ENCODE assay signal across 21 cellular contexts in the genomic region with DNA sequence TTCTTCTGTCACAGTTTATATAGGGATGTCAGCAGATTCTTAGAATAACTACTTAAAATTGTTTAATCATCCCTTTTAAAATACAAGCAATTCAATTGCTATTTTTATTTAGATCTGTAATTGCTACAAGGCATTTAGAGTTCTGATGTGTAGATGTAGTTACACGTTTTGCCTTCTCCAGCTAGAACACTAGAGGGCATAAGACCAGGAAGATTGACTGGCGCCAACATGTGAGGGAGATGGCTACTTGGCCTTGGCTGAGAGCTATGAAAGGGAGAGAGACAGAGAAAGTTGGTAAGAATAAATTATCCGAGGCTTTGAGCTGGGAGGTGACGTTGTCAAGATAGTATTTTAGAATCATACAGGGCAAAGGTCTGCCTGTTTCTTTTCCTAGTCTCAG.
DNase-seq lines count a peak whose midpoint lies in the region; ATAC-seq, FAIRE-seq and TF ChIP-seq lines count a peak whose summit lies in the region.
"Had no signal": no experiment of that assay in that cellular context is flagged by ENCODE, and none has a peak within 500 bp of the region (broad histone marks: within the 10 kb centered on the region; RNA-seq: fewer than 3 reads in every experiment).

No MANE protein-coding gene starts in this region.

- H3K4ac ChIP-seq in mesenchymal stem cell (ENCODE audit: low read depth in 1 of 2, low read length in 2 of 2), result no peak overlapping the region

- ATAC-seq in foreskin keratinocyte (no peak), HG03108 (IDR thresholded peaks at IDR 0.05; ENCODE audit: unreplicated experiment) (no peak)
- ATAC-seq: GM12878 had no signal

- peak; percentile 38 for TF ChIP-seq CTCF in OCI-LY3 (IDR thresholded peaks at IDR 0.05; ENCODE audit: low read depth, low read length)
- peak; percentile 12 for TF ChIP-seq CTCF in foreskin keratinocyte (conservative IDR thresholded peaks at IDR 0.05)

- no peak overlapping the region for H2BK120ac ChIP-seq in mesenchymal stem cell (ENCODE audit: low read depth, low read length)

- H2BK12ac ChIP-seq in mesenchymal stem cell (ENCODE audit: low read length in 2 of 2), result no peak overlapping the region

- no peak overlapping the region for H3K14ac ChIP-seq in mesenchymal stem cell (ENCODE audit: low read length in 2 of 2)

- POLR2A ChIA-PET in HEK293T (lab: Yijun Ruan, JAX), result no interaction called here

- no peak overlapping the region for H2BK5ac ChIP-seq in mesenchymal stem cell (ENCODE audit: low read depth, low read length, poor library complexity, severe bottlenecking)

- DNase-seq in DMS 273 (lab: John Stamatoyannopoulos, UW; ENCODE audit: unreplicated experiment), result peak; percentile 27
- DNase-seq in HEK293T (ENCODE audit: extremely low spot score), result peak; percentile 7
- no peak for DNase-seq in foreskin keratinocyte
- DNase-seq in mesenchymal stem cell, result no peak
- no peak for DNase-seq in frontal cortex (ENCODE audit: low spot score in 2 of 2)
- DNase-seq in NCI-H2196 treated with DMSO at 0.1 percent for 48 hours (lab: John Stamatoyannopoulos, UW; ENCODE audit: unreplicated experiment), result no peak
- DNase-seq: esophagus squamous epithelium; glutamatergic neuron; HFFc6; NCI-H1694; NCI-H345; stimulated activated CD4-positive, alpha-beta T cell treated with anti-CD3 and anti-CD28 coated beads, Interleukin-4, amount 100 ng/mL, for 24 hours; substantia nigra; T1000 had no signal

- no peak overlapping the region for H4K8ac ChIP-seq in mesenchymal stem cell (ENCODE audit: low read length)

- no peaks in the 10 kb centered on the region for H4K20me1 ChIP-seq in OCI-LY3 (ENCODE audit: insufficient read depth, low read length)

- FAIRE-seq in frontal cortex (lab: Jason Lieb, UNC), result no peak
- FAIRE-seq: GM12878, islet of Langerhans had no signal

- H3K79me2 ChIP-seq in OCI-LY3 (ENCODE audit: low read length), result no peaks in the 10 kb centered on the region

- H3K4me3 ChIP-seq in OCI-LY3 (ENCODE audit: low read length) (no peak overlapping the region), mesenchymal stem cell (ENCODE audit: insufficient read depth in 1 of 2, low read depth in 1 of 2, low read length in 2 of 2) (no peak overlapping the region)
- H3K4me3 ChIP-seq: esophagus squamous epithelium, GM12878, prostate gland, skin epidermis, vagina had no signal

- H3K23ac ChIP-seq in mesenchymal stem cell (ENCODE audit: low read length in 2 of 2), result no peak overlapping the region

- H3K9ac ChIP-seq in OCI-LY3 (ENCODE audit: low read length) (no peak overlapping the region), mesenchymal stem cell (ENCODE audit: low read length) (no peak overlapping the region)

- 24% methylated on average over 2 of the region's 4 CpGs for WGBS in mesenchymal stem cell

- H3K9me3 ChIP-seq in OCI-LY3 (ENCODE audit: insufficient read depth, low read length) (no peaks in the 10 kb centered on the region), mesenchymal stem cell (ENCODE audit: control insufficient read depth, low read length) (peaks cover 13% of the 10 kb centered on the region)
- H3K9me3 ChIP-seq: esophagus squamous epithelium, prostate gland, vagina had no signal

- no peak overlapping the region for H4K91ac ChIP-seq in mesenchymal stem cell (ENCODE audit: low read length)

- no peak overlapping the region for H3K27ac ChIP-seq in OCI-LY3 (ENCODE audit: low read length)
- H3K27ac ChIP-seq in foreskin keratinocyte, result no peak overlapping the region
- H3K27ac ChIP-seq in mesenchymal stem cell (ENCODE audit: low read length, poor library complexity, severe bottlenecking), result no peak overlapping the region
- H3K27ac ChIP-seq: esophagus squamous epithelium, prostate gland, skin epidermis, vagina had no signal

- H2AFZ ChIP-seq in OCI-LY3 (ENCODE audit: low read depth, low read length), result no peak overlapping the region
- H2AFZ ChIP-seq in mesenchymal stem cell (ENCODE audit: low read depth, low read length), result no peak overlapping the region

- CTCF ChIA-PET in HEK293T (lab: Yijun Ruan, JAX), result no interaction called here

- H3K18ac ChIP-seq in mesenchymal stem cell (ENCODE audit: low read depth in 1 of 2, low read length in 2 of 2), result no peak overlapping the region

- H3K36me3 ChIP-seq in OCI-LY3 (replicated peaks; ENCODE audit: low read depth, low read length) (no peaks in the 10 kb centered on the region), mesenchymal stem cell (ENCODE audit: control insufficient read depth in 1 of 2, insufficient read depth in 2 of 2, low read depth in 1 of 2, low read length in 2 of 2) (no peaks in the 10 kb centered on the region)
- H3K36me3 ChIP-seq: esophagus squamous epithelium, prostate gland, vagina had no signal

- no peak overlapping the region for H2AK5ac ChIP-seq in mesenchymal stem cell (ENCODE audit: low read length, severe bottlenecking)

- no peak overlapping the region for H3K4me2 ChIP-seq in OCI-LY3 (ENCODE audit: low read length)
- no peak overlapping the region for H3K4me2 ChIP-seq in mesenchymal stem cell (ENCODE audit: low read length, poor library complexity, severe bottlenecking)

- no peaks in the 10 kb centered on the region for H3K27me3 ChIP-seq in OCI-LY3 (ENCODE audit: low read depth, low read length)
- H3K27me3 ChIP-seq in foreskin keratinocyte, result no peaks in the 10 kb centered on the region
- H3K27me3 ChIP-seq in mesenchymal stem cell (ENCODE audit: control insufficient read depth in 1 of 2, insufficient read depth in 1 of 2, low read length in 2 of 2), result no peaks in the 10 kb centered on the region
- H3K27me3 ChIP-seq: esophagus squamous epithelium, vagina had no signal

- no peaks in the 10 kb centered on the region for H3K4me1 ChIP-seq in OCI-LY3 (ENCODE audit: low read length)
- no peaks in the 10 kb centered on the region for H3K4me1 ChIP-seq in foreskin keratinocyte
- H3K4me1 ChIP-seq in mesenchymal stem cell (ENCODE audit: control insufficient read depth, insufficient read depth, low read depth, low read length), result no peaks in the 10 kb centered on the region
- H3K4me1 ChIP-seq: esophagus squamous epithelium, prostate gland, vagina had no signal

- no peak overlapping the region for H2BK15ac ChIP-seq in mesenchymal stem cell (ENCODE audit: low read depth, poor library complexity, severe bottlenecking)

- H3K79me1 ChIP-seq in mesenchymal stem cell (replicated peaks; ENCODE audit: low read length, poor library complexity, severe bottlenecking), result no peaks in the 10 kb centered on the region

TF ChIP-seq in HEK293T, 16 proteins besides CTCF, POLR2A, EP300 and RAD21:
- TF ChIP-seq, protein P1, sequence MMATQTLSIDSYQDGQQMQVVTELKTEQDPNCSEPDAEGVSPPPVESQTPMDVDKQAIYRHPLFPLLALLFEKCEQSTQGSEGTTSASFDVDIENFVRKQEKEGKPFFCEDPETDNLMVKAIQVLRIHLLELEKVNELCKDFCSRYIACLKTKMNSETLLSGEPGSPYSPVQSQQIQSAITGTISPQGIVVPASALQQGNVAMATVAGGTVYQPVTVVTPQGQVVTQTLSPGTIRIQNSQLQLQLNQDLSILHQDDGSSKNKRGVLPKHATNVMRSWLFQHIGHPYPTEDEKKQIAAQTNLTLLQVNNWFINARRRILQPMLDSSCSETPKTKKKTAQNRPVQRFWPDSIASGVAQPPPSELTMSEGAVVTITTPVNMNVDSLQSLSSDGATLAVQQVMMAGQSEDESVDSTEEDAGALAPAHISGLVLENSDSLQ (IDR thresholded peaks at IDR 0.05), result no peak
- TF ChIP-seq CTBP1 (IDR thresholded peaks at IDR 0.05; ENCODE audit: borderline replicate concordance) (no peak), SP1 (IDR thresholded peaks at IDR 0.05) (no peak), BHLHE40 (IDR thresholded peaks at IDR 0.05; ENCODE audit: borderline replicate concordance) (no peak), SUZ12 (IDR thresholded peaks at IDR 0.05) (no peak), FOXA1 (IDR thresholded peaks at IDR 0.05) (no peak), HDGF (IDR thresholded peaks at IDR 0.05; ENCODE audit: borderline replicate concordance) (no peak), FOXM1 (IDR thresholded peaks at IDR 0.05; ENCODE audit: borderline replicate concordance) (no peak), TARDBP (IDR thresholded peaks at IDR 0.05) (no peak), ARNT (IDR thresholded peaks at IDR 0.05) (no peak), ELF4 (IDR thresholded peaks at IDR 0.05) (no peak), FOXK2 (IDR thresholded peaks at IDR 0.05) (no peak), LEF1 (IDR thresholded peaks at IDR 0.05; ENCODE audit: borderline replicate concordance) (no peak), NFRKB (IDR thresholded peaks at IDR 0.05) (no peak)

Comparison
In these comparisons a context has a peak if more than half of its experiments do, and no peak if none do; other contexts are left out.
1. DNase-seq: peak in DMS 273 (single experiment) and HEK293T (single experiment); none in foreskin keratinocyte (0 of 2), mesenchymal stem cell (single experiment), frontal cortex (0 of 2) and NCI-H2196 treated with DMSO at 0.1 percent for 48 hours (single experiment).